ENCODE assay signal across 8 cellular contexts in genomic region chrX:118116308-118117068, GRCh38. TPM values are rescaled to one million over a fixed set of nuclear protein-coding genes. Genes with fewer than 3 reads are reported as not detected.
DNase-seq lines count a peak whose midpoint lies in the region; ATAC-seq, FAIRE-seq and TF ChIP-seq lines count a peak whose summit lies in the region.

KLHL13 (minus strand) TSS chrX:118116810; CDS start chrX:118028473, 88,337 bp downstream.

- peak within 1 kb of the TSS; percentile 96 for H2AFZ ChIP-seq in OCI-LY3 (ENCODE audit: low read depth, low read length)

- peak within 1 kb of the TSS; percentile 11; the same call in 1 of the 2 replicates for H3K27ac ChIP-seq in OCI-LY3 (ENCODE audit: low read length)

- CTCF ChIA-PET in AG04449 (lab: Yijun Ruan, JAX) = no interaction called here

- H3K27me3 ChIP-seq in OCI-LY3 (ENCODE audit: low read depth, low read length) (no peaks in the 10 kb centered on the region), bronchial epithelial cell (ENCODE audit: control insufficient read depth, insufficient read depth, low read length) (no peaks in the 10 kb centered on the region)

- no peaks in the 10 kb centered on the region for H4K20me1 ChIP-seq in OCI-LY3 (ENCODE audit: insufficient read depth, low read length)

- peaks cover 13% of the 10 kb centered on the region for H3K4me1 ChIP-seq in OCI-LY3 (ENCODE audit: low read length)

- no peaks in the 10 kb centered on the region for H3K9me3 ChIP-seq in OCI-LY3 (ENCODE audit: insufficient read depth, low read length)

- POLR2A ChIA-PET in AG04449 (lab: Yijun Ruan, JAX) = no interaction called here

- H3K36me3 ChIP-seq in OCI-LY3 (replicated peaks; ENCODE audit: low read depth, low read length) (no peaks in the 10 kb centered on the region), bronchial epithelial cell (ENCODE audit: control insufficient read depth, insufficient read depth, low read length) (no peaks in the 10 kb centered on the region)

- DNase-seq in AG04449 (ENCODE audit: low read depth, low spot score) (no peak), bronchial epithelial cell (ENCODE audit: low read depth) (no peak), iPS-NIHi11 (ENCODE audit: low spot score) (peak; percentile 61), sciatic nerve (ENCODE audit: low spot score) (peak; percentile 64), NCI-H187 (lab: John Stamatoyannopoulos, UW) (no peak)

- peak within 1 kb of the TSS; percentile 33 for H3K4me3 ChIP-seq in AG04449 (ENCODE audit: low read depth, low read length)
- peak within 1 kb of the TSS; percentile 97 for H3K4me3 ChIP-seq in OCI-LY3 (ENCODE audit: low read length)
- peak within 1 kb of the TSS; percentile 56 for H3K4me3 ChIP-seq in bronchial epithelial cell (ENCODE audit: low read depth, low read length)

- intact Hi-C loops in sciatic nerve (cut with DNase I) = no loop called here

- peak within 1 kb of the TSS; percentile 88 for H3K9ac ChIP-seq in OCI-LY3 (ENCODE audit: low read length)

- FAIRE-seq in bronchial epithelial cell (lab: Jason Lieb, UNC) = no peak

- TF ChIP-seq CTCF in AG04449 (IDR thresholded peaks at IDR 0.05; ENCODE audit: insufficient read depth, low read length, missing control alignments) (no peak), OCI-LY3 (IDR thresholded peaks at IDR 0.05; ENCODE audit: low read depth, low read length) (no peak), bronchial epithelial cell (IDR thresholded peaks at IDR 0.05; ENCODE audit: insufficient read depth, low read length, severe bottlenecking) (no peak)

- no peaks in the 10 kb centered on the region for H3K79me2 ChIP-seq in OCI-LY3 (ENCODE audit: low read length)

- ATAC-seq in GM18498 (IDR thresholded peaks at IDR 0.05; ENCODE audit: unreplicated experiment) = peak; percentile 53
- ATAC-seq in sciatic nerve = peak; percentile 86
- no peak for ATAC-seq in HG03108 (IDR thresholded peaks at IDR 0.05; ENCODE audit: unreplicated experiment)

- H3K4me2 ChIP-seq in OCI-LY3 (ENCODE audit: low read length) = peak within 1 kb of the TSS; percentile 81

RNA-seq across cellular contexts. Expression of gene KLHL13, which starts in this region (rescaled TPM):
- total RNA-seq in bronchial epithelial cell = 1.8 TPM in 2 replicates
- total RNA-seq in sciatic nerve = 8.4 TPM

Comparison
In these comparisons a context has a peak if more than half of its experiments do, and no peak if none do; other contexts are left out.
1. DNase-seq: peak in iPS-NIHi11 (single experiment) and sciatic nerve (single experiment); none in AG04449 (single experiment), bronchial epithelial cell (single experiment) and NCI-H187 (0 of 2).
2. H3K4me3 ChIP-seq: peak in every context shown above with its lines; median percentile 97 in OCI-LY3; 56 in bronchial epithelial cell; 33 in AG04449.